In the genomic region with DNA sequence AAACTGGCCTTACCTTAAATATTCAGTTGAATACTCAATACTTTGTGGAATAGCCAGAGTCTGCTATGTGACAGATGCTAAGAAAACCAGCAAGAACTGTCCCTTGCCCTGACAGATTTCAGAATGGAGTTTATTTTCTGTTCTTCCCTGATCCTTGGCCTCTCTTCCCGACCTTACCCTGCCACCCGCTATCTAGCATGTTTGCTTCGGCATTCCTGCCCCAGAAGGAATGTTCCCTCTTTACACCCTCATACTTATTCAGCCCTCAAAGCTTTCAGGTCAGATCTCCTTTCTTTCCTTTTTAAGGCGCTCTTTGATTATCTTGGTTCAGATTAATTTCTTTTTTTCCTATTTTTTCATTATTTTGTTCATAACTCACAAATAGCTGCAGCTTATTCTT, we compare ENCODE assay signal across 16 cellular contexts. TPM values are rescaled to one million over a fixed set of nuclear protein-coding genes. Genes with fewer than 3 reads are reported as not detected.
DNase-seq lines count a peak whose midpoint lies in the region; ATAC-seq and TF ChIP-seq lines count a peak whose summit lies in the region.
"Had no signal": no experiment of that assay in that cellular context is flagged by ENCODE, and none has a peak within 500 bp of the region (broad histone marks: within the 10 kb centered on the region; RNA-seq: fewer than 3 reads in every experiment).

No MANE protein-coding gene starts in this region.

- H3K4me1 Mint-ChIP-seq in stimulated activated naive CD8-positive, alpha-beta T cell treated with anti-CD3 and anti-CD28 coated beads, Interleukin-15, Interleukin-2, amounts not matched to agents 100 ng/mL and 50 ng/mL, for 24 hours (ENCODE audit: low read depth), result peaks cover 100% of the 10 kb centered on the region
- H3K4me1 Mint-ChIP-seq in activated T-helper 2 cell treated with anti-CD3 and anti-CD28 coated beads, Interferon-gamma antibody, Interleukin-2, Interleukin-4, amounts not matched to agents 10 μg/mL and 5 μg/mL and 100 μg/mL, durations not matched to agents 14 hours and 24 hours and 36 hours (ENCODE audit: low read depth), result peaks cover 95% of the 10 kb centered on the region

- H3K36me3 ChIP-seq in mesodermal cell (ENCODE audit: control insufficient read depth, insufficient read depth, low read length) (no peaks in the 10 kb centered on the region), upper lobe of right lung (no peaks in the 10 kb centered on the region)

- no peak for DNase-seq in stimulated activated naive CD8-positive, alpha-beta T cell treated with anti-CD3 and anti-CD28 coated beads, Interleukin-15, Interleukin-2, amounts not matched to agents 100 U/mL and 50 U/mL, for 24 hours
- no peak for DNase-seq in activated T-helper 2 cell treated with anti-CD3 and anti-CD28 coated beads, Interferon-gamma antibody, Interleukin-2, Interleukin-4, amounts not matched to agents 10 μg/mL and 5 μg/mL and 100 μg/mL, durations not matched to agents 14 hours and 24 hours and 36 hours (ENCODE audit: low spot score)
- DNase-seq in upper lobe of right lung (no peak), GM19238 (ENCODE audit: insufficient read length, low spot score) (no peak), globus pallidus (ENCODE audit: low spot score) (no peak)
- DNase-seq: activated gamma-delta T cell treated with Interleukin-2 at 50 U/mL for 16 hours, body of pancreas, hippocampal formation, left cardiac atrium, NCI-H187, NCI-H446, retina had no signal

- intact Hi-C loops in activated T-helper 2 cell treated with anti-CD3 and anti-CD28 coated beads, Interferon-gamma antibody, Interleukin-2, Interleukin-4, amounts not matched to agents 10 μg/mL and 5 μg/mL and 100 μg/mL, durations not matched to agents 14 hours and 24 hours and 36 hours (cut with micrococcal nuclease), result no loop called here
- intact Hi-C loops in upper lobe of right lung (cut with DNase I), result no loop called here

- H3K4me3 ChIP-seq in mesodermal cell (ENCODE audit: extremely low read depth, insufficient read depth, low read length, poor library complexity, severe bottlenecking), result no peak overlapping the region
- H3K4me3 ChIP-seq in upper lobe of right lung, result no peak overlapping the region
- H3K4me3 ChIP-seq: body of pancreas had no signal

- WGBS in mesodermal cell (ENCODE audit: insufficient coverage in 2 of 2), 2 experiments, result 35 to 36% methylated on average over 2 to 3 of the region's 4 CpGs

- H3K4me1 ChIP-seq in mesodermal cell (ENCODE audit: control insufficient read depth, insufficient read depth, low read length, poor library complexity, severe bottlenecking) (peaks cover 36% of the 10 kb centered on the region), upper lobe of right lung (peaks cover 94% of the 10 kb centered on the region)

- peak overlapping the region; percentile 29 for H3K27ac Mint-ChIP-seq in stimulated activated naive CD8-positive, alpha-beta T cell treated with anti-CD3 and anti-CD28 coated beads, Interleukin-15, Interleukin-2, amounts not matched to agents 100 ng/mL and 50 ng/mL, for 24 hours
- H3K27ac Mint-ChIP-seq in activated T-helper 2 cell treated with anti-CD3 and anti-CD28 coated beads, Interferon-gamma antibody, Interleukin-2, Interleukin-4, amounts not matched to agents 10 μg/mL and 5 μg/mL and 100 μg/mL, durations not matched to agents 14 hours and 24 hours and 36 hours, result peak overlapping the region; percentile 37

- H3K27me3 Mint-ChIP-seq in stimulated activated naive CD8-positive, alpha-beta T cell treated with anti-CD3 and anti-CD28 coated beads, Interleukin-15, Interleukin-2, amounts not matched to agents 100 ng/mL and 50 ng/mL, for 24 hours, result no peaks in the 10 kb centered on the region
- H3K27me3 Mint-ChIP-seq in activated T-helper 2 cell treated with anti-CD3 and anti-CD28 coated beads, Interferon-gamma antibody, Interleukin-2, Interleukin-4, amounts not matched to agents 10 μg/mL and 5 μg/mL and 100 μg/mL, durations not matched to agents 14 hours and 24 hours and 36 hours (ENCODE audit: low read depth), result no peaks in the 10 kb centered on the region

- H3K36me3 Mint-ChIP-seq in stimulated activated naive CD8-positive, alpha-beta T cell treated with anti-CD3 and anti-CD28 coated beads, Interleukin-15, Interleukin-2, amounts not matched to agents 100 ng/mL and 50 ng/mL, for 24 hours (ENCODE audit: low read depth), result peaks cover 27% of the 10 kb centered on the region
- H3K36me3 Mint-ChIP-seq in activated T-helper 2 cell treated with anti-CD3 and anti-CD28 coated beads, Interferon-gamma antibody, Interleukin-2, Interleukin-4, amounts not matched to agents 10 μg/mL and 5 μg/mL and 100 μg/mL, durations not matched to agents 14 hours and 24 hours and 36 hours (ENCODE audit: low read depth), result peaks cover 21% of the 10 kb centered on the region

- no peak overlapping the region for H3K4me3 Mint-ChIP-seq in stimulated activated naive CD8-positive, alpha-beta T cell treated with anti-CD3 and anti-CD28 coated beads, Interleukin-15, Interleukin-2, amounts not matched to agents 100 ng/mL and 50 ng/mL, for 24 hours
- H3K4me3 Mint-ChIP-seq in activated T-helper 2 cell treated with anti-CD3 and anti-CD28 coated beads, Interferon-gamma antibody, Interleukin-2, Interleukin-4, amounts not matched to agents 10 μg/mL and 5 μg/mL and 100 μg/mL, durations not matched to agents 14 hours and 24 hours and 36 hours (ENCODE audit: low read depth), result no peak overlapping the region

- H3K27me3 ChIP-seq in upper lobe of right lung, result no peaks in the 10 kb centered on the region
- H3K27me3 ChIP-seq: body of pancreas had no signal

- ATAC-seq in stimulated activated naive CD8-positive, alpha-beta T cell treated with anti-CD3 and anti-CD28 coated beads, Interleukin-15, Interleukin-2, amounts not matched to agents 100 U/mL and 50 U/mL, for 24 hours, result no peak
- ATAC-seq in upper lobe of right lung (peak; percentile 41), HG03571 (IDR thresholded peaks at IDR 0.05; ENCODE audit: unreplicated experiment) (no peak)
- ATAC-seq: body of pancreas, left cardiac atrium had no signal

- H3K9me3 ChIP-seq in mesodermal cell (ENCODE audit: control insufficient read depth, low read length), result no peaks in the 10 kb centered on the region
- no peaks in the 10 kb centered on the region for H3K9me3 ChIP-seq in upper lobe of right lung
- H3K9me3 ChIP-seq: body of pancreas had no signal

- no peaks in the 10 kb centered on the region for H3K9me3 Mint-ChIP-seq in stimulated activated naive CD8-positive, alpha-beta T cell treated with anti-CD3 and anti-CD28 coated beads, Interleukin-15, Interleukin-2, amounts not matched to agents 100 ng/mL and 50 ng/mL, for 24 hours
- no peaks in the 10 kb centered on the region for H3K9me3 Mint-ChIP-seq in activated T-helper 2 cell treated with anti-CD3 and anti-CD28 coated beads, Interferon-gamma antibody, Interleukin-2, Interleukin-4, amounts not matched to agents 10 μg/mL and 5 μg/mL and 100 μg/mL, durations not matched to agents 14 hours and 24 hours and 36 hours

- TF ChIP-seq CTCF in upper lobe of right lung (IDR thresholded peaks at IDR 0.05), result no peak

- H3K27ac ChIP-seq in mesodermal cell (ENCODE audit: low read depth, low read length, severe bottlenecking) (peak overlapping the region; percentile 30), upper lobe of right lung (peak overlapping the region; percentile 56)

RNA-seq across cellular contexts. Expression of gene SUSD6, which starts 21.8 kb away (rescaled TPM):
- 46.6 and 46.7 TPM in 2 replicates for total RNA-seq in activated T-helper 2 cell treated with anti-CD3 and anti-CD28 coated beads, Interferon-gamma antibody, Interleukin-2, Interleukin-4, amounts not matched to agents 10 μg/mL and 5 μg/mL and 100 μg/mL, durations not matched to agents 14 hours and 24 hours and 36 hours
- polyA plus RNA-seq in mesodermal cell (2013, experiment 1 of 2), result 11.4 TPM
- 9.3 TPM for polyA plus RNA-seq in mesodermal cell (2013, experiment 2 of 2)
- 87.5 TPM for total RNA-seq in upper lobe of right lung

RNA-seq across cellular contexts. Expression of gene CCDC177, which starts 58.6 kb away (rescaled TPM):
- 0.05 TPM in 1 of 2 replicates, not detected in the other for total RNA-seq in activated T-helper 2 cell treated with anti-CD3 and anti-CD28 coated beads, Interferon-gamma antibody, Interleukin-2, Interleukin-4, amounts not matched to agents 10 μg/mL and 5 μg/mL and 100 μg/mL, durations not matched to agents 14 hours and 24 hours and 36 hours
- polyA plus RNA-seq in mesodermal cell (2013, experiment 1 of 2), result 0.07 TPM
- not detected for polyA plus RNA-seq in mesodermal cell (2013, experiment 2 of 2)
- total RNA-seq in upper lobe of right lung, result not detected
- total RNA-seq: body of pancreas, fibroblast of lung, left cardiac atrium had no signal
- polyA plus RNA-seq: fibroblast of lung had no signal
